11 cellular contexts compared by ENCODE assay signal in genomic region chr3:76024640-76025039, GRCh38.
DNase-seq lines count a peak whose midpoint lies in the region; ATAC-seq and TF ChIP-seq lines count a peak whose summit lies in the region.
"Had no signal": no experiment of that assay in that cellular context is flagged by ENCODE, and none has a peak within 500 bp of the region (broad histone marks: within the 10 kb centered on the region; RNA-seq: fewer than 3 reads in every experiment).

No MANE protein-coding gene starts in this region.

- H3K4me1 Mint-ChIP-seq in MCF 10A (ENCODE audit: insufficient read depth, unreplicated experiment), result no peaks in the 10 kb centered on the region
- H3K4me1 Mint-ChIP-seq in CD4-positive, alpha-beta memory T cell, result no peaks in the 10 kb centered on the region

- CTCF ChIA-PET in MCF 10A (lab: Yijun Ruan, JAX), result interaction anchor here (0.6 to 2.2 kb wide), 4 partner anchors 20 to 1074 kb away, joined by 4 to 11 read pairs (median 6); no protein-coding TSS in a partner anchor
- CTCF ChIA-PET in CD4-positive, alpha-beta memory T cell (lab: Charles Lee; ENCODE audit: partially characterized antibody), result no interaction called here

- no peak overlapping the region for H2AFZ ChIP-seq in OCI-LY3 (ENCODE audit: low read depth, low read length)
- no peak overlapping the region for H2AFZ ChIP-seq in smooth muscle cell (ENCODE audit: low read depth)

- POLR2A ChIA-PET in MCF 10A (lab: Yijun Ruan, JAX), result no interaction called here
- POLR2A ChIA-PET in CD4-positive, alpha-beta memory T cell (lab: Charles Lee; ENCODE audit: partially characterized antibody), result no interaction called here

- 47% methylated on average over 2 of the region's 2 CpGs for WGBS in smooth muscle cell (ENCODE audit: low lambda C conversion rate)

- H3K4me2 ChIP-seq in OCI-LY3 (ENCODE audit: low read length), result no peak overlapping the region
- no peak overlapping the region for H3K4me2 ChIP-seq in smooth muscle cell

- no peak overlapping the region for H3K27ac Mint-ChIP-seq in MCF 10A (ENCODE audit: low read depth, unreplicated experiment)
- H3K27ac Mint-ChIP-seq in CD4-positive, alpha-beta memory T cell, result no peak overlapping the region

- DNase-seq in MCF 10A (ENCODE audit: unreplicated experiment), result no peak
- no peak for DNase-seq in breast epithelium (ENCODE audit: low spot score in 2 of 2)
- DNase-seq in fibroblast of gingiva (ENCODE audit: low read depth), result peak; percentile 4
- DNase-seq in smooth muscle cell (lab: John Stamatoyannopoulos, UW; ENCODE audit: unreplicated experiment), result no peak
- DNase-seq in CD4-positive, alpha-beta memory T cell, result no peak
- DNase-seq: NCI-H2029, thyroid gland had no signal

- no peak overlapping the region for H3K4me3 Mint-ChIP-seq in MCF 10A (ENCODE audit: unreplicated experiment)
- H3K4me3 Mint-ChIP-seq in CD4-positive, alpha-beta memory T cell, result no peak overlapping the region

- H4K20me1 ChIP-seq in OCI-LY3 (ENCODE audit: insufficient read depth, low read length) (no peaks in the 10 kb centered on the region), smooth muscle cell (ENCODE audit: low read depth) (no peaks in the 10 kb centered on the region)

- H3K36me3 ChIP-seq in breast epithelium (no peaks in the 10 kb centered on the region), OCI-LY3 (replicated peaks; ENCODE audit: low read depth, low read length) (no peaks in the 10 kb centered on the region), smooth muscle cell (ENCODE audit: low read depth) (no peaks in the 10 kb centered on the region)
- no peaks in the 10 kb centered on the region for H3K36me3 ChIP-seq in CD4-positive, alpha-beta memory T cell (ENCODE audit: insufficient read depth, low read length)
- H3K36me3 ChIP-seq: thyroid gland had no signal

- H3K4me3 ChIP-seq in breast epithelium (no peak overlapping the region), OCI-LY3 (ENCODE audit: low read length) (no peak overlapping the region), smooth muscle cell (no peak overlapping the region)
- H3K4me3 ChIP-seq in CD4-positive, alpha-beta memory T cell (ENCODE audit: low read length in 2 of 2), result no peak overlapping the region
- H3K4me3 ChIP-seq: thyroid gland had no signal

- H3K36me3 Mint-ChIP-seq in MCF 10A (ENCODE audit: insufficient read depth, unreplicated experiment), result no peaks in the 10 kb centered on the region
- H3K36me3 Mint-ChIP-seq in CD4-positive, alpha-beta memory T cell, result no peaks in the 10 kb centered on the region

- intact Hi-C loops in MCF 10A (cut with micrococcal nuclease), result loop anchor here (1.0 to 2.0 kb wide), 2 partner anchors 84 to 546 kb away; no protein-coding TSS in a partner anchor
- intact Hi-C loops in breast epithelium (cut with DNase I; ENCODE audit: low total_unique reads), result no loop called here
- intact Hi-C loops in CD4-positive, alpha-beta memory T cell (cut with micrococcal nuclease), result no loop called here

- H3K27me3 ChIP-seq in breast epithelium, result no peaks in the 10 kb centered on the region
- H3K27me3 ChIP-seq in OCI-LY3 (ENCODE audit: low read depth, low read length), result no peaks in the 10 kb centered on the region
- H3K27me3 ChIP-seq in smooth muscle cell (ENCODE audit: low read depth), result no peaks in the 10 kb centered on the region
- no peaks in the 10 kb centered on the region for H3K27me3 ChIP-seq in CD4-positive, alpha-beta memory T cell (ENCODE audit: insufficient read depth, low read length)
- H3K27me3 ChIP-seq: thyroid gland had no signal

- H3F3A ChIP-seq in smooth muscle cell (ENCODE audit: low read depth), result no peaks in the 10 kb centered on the region

- no peaks in the 10 kb centered on the region for H3K9me3 ChIP-seq in breast epithelium
- no peaks in the 10 kb centered on the region for H3K9me3 ChIP-seq in OCI-LY3 (ENCODE audit: insufficient read depth, low read length)
- no peaks in the 10 kb centered on the region for H3K9me3 ChIP-seq in smooth muscle cell (replicated peaks; ENCODE audit: low read depth)
- no peaks in the 10 kb centered on the region for H3K9me3 ChIP-seq in CD4-positive, alpha-beta memory T cell (ENCODE audit: control insufficient read depth in 1 of 2, low read length in 2 of 2)
- H3K9me3 ChIP-seq: thyroid gland had no signal

- no TSS peak for BruUV-seq in MCF 10A (replicated peaks; lab: Mats Ljungman, UMichigan)

- TF ChIP-seq POLR2A in breast epithelium (IDR thresholded peaks at IDR 0.05), result no peak

- no peak for ATAC-seq in GM21381 (IDR thresholded peaks at IDR 0.05; ENCODE audit: unreplicated experiment)
- no peak for ATAC-seq in GM21423 (IDR thresholded peaks at IDR 0.05; ENCODE audit: unreplicated experiment)
- ATAC-seq: HCT116 had no signal

- peaks cover 18% of the 10 kb centered on the region for H3K27me3 Mint-ChIP-seq in MCF 10A (ENCODE audit: insufficient read depth, unreplicated experiment)
- no peaks in the 10 kb centered on the region for H3K27me3 Mint-ChIP-seq in CD4-positive, alpha-beta memory T cell

- no peaks in the 10 kb centered on the region for H3K9me3 Mint-ChIP-seq in MCF 10A (ENCODE audit: unreplicated experiment)
- peaks cover 0 to 18% (median 6%) of the 10 kb centered on the region in 8 donors for H3K9me3 Mint-ChIP-seq in CD4-positive, alpha-beta memory T cell

- TF ChIP-seq CTCF in MCF 10A (IDR thresholded peaks at IDR 0.05; ENCODE audit: unreplicated experiment) (peak; percentile 31), breast epithelium (IDR thresholded peaks at IDR 0.05) (peak in 1 of 3 donors; percentile 21), OCI-LY3 (IDR thresholded peaks at IDR 0.05; ENCODE audit: low read depth, low read length) (peak; percentile 66), smooth muscle cell (IDR thresholded peaks at IDR 0.05; ENCODE audit: borderline replicate concordance, insufficient read depth, poor library complexity, severe bottlenecking) (peak; percentile 50)

- H3K9ac ChIP-seq in OCI-LY3 (ENCODE audit: low read length), result no peak overlapping the region
- H3K9ac ChIP-seq in smooth muscle cell (ENCODE audit: low read depth), result no peak overlapping the region

- no peak overlapping the region for H3K27ac ChIP-seq in breast epithelium
- H3K27ac ChIP-seq in OCI-LY3 (ENCODE audit: low read length), result no peak overlapping the region
- no peak overlapping the region for H3K27ac ChIP-seq in smooth muscle cell (ENCODE audit: low read depth)
- no peak overlapping the region for H3K27ac ChIP-seq in CD4-positive, alpha-beta memory T cell (ENCODE audit: low read depth, low read length)
- H3K27ac ChIP-seq: thyroid gland had no signal

- H3K4me1 ChIP-seq in breast epithelium (no peaks in the 10 kb centered on the region), OCI-LY3 (ENCODE audit: low read length) (no peaks in the 10 kb centered on the region), smooth muscle cell (ENCODE audit: low read depth) (no peaks in the 10 kb centered on the region)
- no peaks in the 10 kb centered on the region for H3K4me1 ChIP-seq in CD4-positive, alpha-beta memory T cell (ENCODE audit: insufficient read depth, low read length)
- H3K4me1 ChIP-seq: thyroid gland had no signal

- H3K79me2 ChIP-seq in OCI-LY3 (ENCODE audit: low read length) (no peaks in the 10 kb centered on the region), smooth muscle cell (ENCODE audit: low read depth) (no peaks in the 10 kb centered on the region)
